In genomic region chr5:135706474-135706873, GRCh38 we compare ENCODE assay signal across 23 cellular contexts.
DNase-seq lines count a peak whose midpoint lies in the region; ATAC-seq, FAIRE-seq and TF ChIP-seq lines count a peak whose summit lies in the region.
"Had no signal": no experiment of that assay in that cellular context is flagged by ENCODE, and none has a peak within 500 bp of the region (broad histone marks: within the 10 kb centered on the region; RNA-seq: fewer than 3 reads in every experiment).

No MANE protein-coding gene starts in this region.

- WGBS in esophagus squamous epithelium, 2 donors: 89 to 92% methylated on average over 5 to 8 of the region's 8 CpGs

- no peak overlapping the region for H3K4me3 Mint-ChIP-seq in osteocyte (ENCODE audit: unreplicated experiment)

- H3K4me1 Mint-ChIP-seq in osteocyte (ENCODE audit: unreplicated experiment): no peaks in the 10 kb centered on the region
- H3K4me1 Mint-ChIP-seq: CD4-positive, alpha-beta memory T cell had no signal

- no peaks in the 10 kb centered on the region for H3K9me3 Mint-ChIP-seq in osteocyte (ENCODE audit: unreplicated experiment)
- H3K9me3 Mint-ChIP-seq: CD4-positive, alpha-beta memory T cell had no signal

- intact Hi-C loops in esophagus squamous epithelium (cut with DNase I): no loop called here

- no peaks in the 10 kb centered on the region for H3K9me3 ChIP-seq in esophagus squamous epithelium
- H3K9me3 ChIP-seq: A549; BE2C; BLaER1 treated with 17β-estradiol and CSF1 and Interleukin-3, amounts not matched to agents 10 nM and 100 nM had no signal

- peaks cover 3 to 57% (median 18%) of the 10 kb centered on the region in 3 donors for H3K4me1 ChIP-seq in esophagus squamous epithelium
- H3K4me1 ChIP-seq: A549, BE2C had no signal

- DNase-seq in esophagus squamous epithelium (lab: John Stamatoyannopoulos, UW) (no peak), osteocyte (ENCODE audit: extremely low spot score, unreplicated experiment) (peak; percentile 74), D721Med (ENCODE audit: insufficient read length, low spot score) (no peak), DMS79 treated with DMSO at 0.1 percent for 48 hours (lab: John Stamatoyannopoulos, UW) (no peak)
- DNase-seq: 8988T; ACHN; AML-193; BE2C; CD4-positive, alpha-beta memory T cell; COR-L47; DMS153; EL; GDM1; GM23248; H7; HCEC 1CT had no signal

- H3K27ac ChIP-seq in C4-2B: peak overlapping the region; percentile 76
- peak overlapping the region in 3 of 4 donors; percentile 73 to 84 (median 75) for H3K27ac ChIP-seq in esophagus squamous epithelium
- H3K27ac ChIP-seq: A549; BLaER1 treated with 17β-estradiol and CSF1 and Interleukin-3, amounts not matched to agents 10 nM and 100 nM; GM23248 had no signal

- no peak for TF ChIP-seq POLR2A in esophagus squamous epithelium (IDR thresholded peaks at IDR 0.05)

- H3K4me3 ChIP-seq in esophagus squamous epithelium: no peak overlapping the region
- H3K4me3 ChIP-seq: A549; BLaER1 treated with 17β-estradiol and CSF1 and Interleukin-3, amounts not matched to agents 10 nM and 100 nM; GM12878; GM23248 had no signal

- H3K36me3 ChIP-seq in esophagus squamous epithelium: no peaks in the 10 kb centered on the region
- H3K36me3 ChIP-seq: BE2C; BLaER1 treated with 17β-estradiol and CSF1 and Interleukin-3, amounts not matched to agents 10 nM and 100 nM had no signal

- no peak for TF ChIP-seq CTCF in C4-2B (conservative IDR thresholded peaks at IDR 0.05)
- TF ChIP-seq CTCF in esophagus squamous epithelium (IDR thresholded peaks at IDR 0.05): no peak
- TF ChIP-seq CTCF in osteocyte (IDR thresholded peaks at IDR 0.05): no peak
- no peak for TF ChIP-seq CTCF in D721Med (IDR thresholded peaks at IDR 0.05; ENCODE audit: insufficient read depth, missing control alignments)

- H3K27ac Mint-ChIP-seq in osteocyte (ENCODE audit: unreplicated experiment): no peak overlapping the region
- H3K27ac Mint-ChIP-seq: CD4-positive, alpha-beta memory T cell had no signal

- H3K27me3 Mint-ChIP-seq in osteocyte (ENCODE audit: unreplicated experiment): peaks cover 24% of the 10 kb centered on the region
- H3K27me3 Mint-ChIP-seq: CD4-positive, alpha-beta memory T cell had no signal

- H3K27me3 ChIP-seq in esophagus squamous epithelium: no peaks in the 10 kb centered on the region
- H3K27me3 ChIP-seq: BLaER1 treated with 17β-estradiol and CSF1 and Interleukin-3, amounts not matched to agents 10 nM and 100 nM had no signal

- FAIRE-seq in D721Med (lab: Jason Lieb, UNC): no peak
- FAIRE-seq: A549, GM12878, GM19239, H1 had no signal

- no peaks in the 10 kb centered on the region for H3K36me3 Mint-ChIP-seq in osteocyte (ENCODE audit: unreplicated experiment)
- H3K36me3 Mint-ChIP-seq: CD4-positive, alpha-beta memory T cell had no signal

- no peak for ATAC-seq in HG02938 (IDR thresholded peaks at IDR 0.05; ENCODE audit: unreplicated experiment)
- ATAC-seq: A549, GM12878 had no signal
